22 cellular contexts compared by ENCODE assay signal in genomic region chr3:47259114-47259513, GRCh38. TPM values are rescaled to one million over a fixed set of nuclear protein-coding genes. Genes with fewer than 3 reads are reported as not detected.
DNase-seq lines count a peak whose midpoint lies in the region; ATAC-seq and TF ChIP-seq lines count a peak whose summit lies in the region.
"Had no signal": no experiment of that assay in that cellular context is flagged by ENCODE, and none has a peak within 500 bp of the region (broad histone marks: within the 10 kb centered on the region; RNA-seq: fewer than 3 reads in every experiment).

No MANE protein-coding gene starts in this region.

- no peak overlapping the region for H3K4me3 Mint-ChIP-seq in endodermal cell
- no peak overlapping the region for H3K4me3 Mint-ChIP-seq in activated naive CD4-positive, alpha-beta T cell treated with anti-CD3 and anti-CD28 coated beads, Interleukin-2, amount 10 ng/mL, durations not matched to agents 7 days and 5 days
- H3K4me3 Mint-ChIP-seq: GM23338 had no signal

- no peak for ATAC-seq in lung (ENCODE audit: insufficient read depth, low FRiP score)
- no peak for ATAC-seq in activated CD4-positive, CD25-positive, alpha-beta regulatory T cell treated with anti-CD3 and anti-CD28 coated beads, Interleukin-2, amount 50 U/mL, for 24 hours

- H3K9me3 ChIP-seq in endodermal cell (ENCODE audit: control insufficient read depth, low read length): no peaks in the 10 kb centered on the region
- no peaks in the 10 kb centered on the region for H3K9me3 ChIP-seq in lung (ENCODE audit: control insufficient read depth in 2 of 2, insufficient read depth in 1 of 2, low read length in 1 of 2)
- no peaks in the 10 kb centered on the region for H3K9me3 ChIP-seq in thyroid gland

- H3K9ac ChIP-seq in endodermal cell (ENCODE audit: extremely low read depth, low read length, poor library complexity, severe bottlenecking): no peak overlapping the region

- intact Hi-C loops in thyroid gland (cut with DNase I): no loop called here

- no peak overlapping the region for H3K4me3 ChIP-seq in endodermal cell (ENCODE audit: low read length)
- H3K4me3 ChIP-seq in lung: peak overlapping the region; percentile 16
- H3K4me3 ChIP-seq in thyroid gland (replicated peaks in 1 of 3): no peak overlapping the region
- H3K4me3 ChIP-seq: GM23338, SK-N-MC had no signal

- no peaks in the 10 kb centered on the region for H3K27me3 Mint-ChIP-seq in endodermal cell (ENCODE audit: insufficient read depth)
- peaks cover 10% of the 10 kb centered on the region for H3K27me3 Mint-ChIP-seq in activated naive CD4-positive, alpha-beta T cell treated with anti-CD3 and anti-CD28 coated beads, Interleukin-2, amount 10 ng/mL, durations not matched to agents 7 days and 5 days

- TF ChIP-seq CTCF in endodermal cell (conservative IDR thresholded peaks at IDR 0.05): no peak
- no peak for TF ChIP-seq CTCF in lung (IDR thresholded peaks at IDR 0.05; ENCODE audit: control extremely low read depth, extremely low read depth)
- no peak for TF ChIP-seq CTCF in thyroid gland (IDR thresholded peaks at IDR 0.05)

- H3K36me3 ChIP-seq in endodermal cell (ENCODE audit: control insufficient read depth, insufficient read depth, low read length) (no peaks in the 10 kb centered on the region), lung (ENCODE audit: control insufficient read depth in 2 of 2, insufficient read depth in 2 of 2, low read length in 2 of 2) (no peaks in the 10 kb centered on the region), thyroid gland (no peaks in the 10 kb centered on the region)

- peaks cover 14% of the 10 kb centered on the region for H3K4me1 Mint-ChIP-seq in endodermal cell
- no peaks in the 10 kb centered on the region for H3K4me1 Mint-ChIP-seq in activated naive CD4-positive, alpha-beta T cell treated with anti-CD3 and anti-CD28 coated beads, Interleukin-2, amount 10 ng/mL, durations not matched to agents 7 days and 5 days

- DNase-seq in NCI-H82 (lab: John Stamatoyannopoulos, UW) (peak; percentile 73), NCI-H82 treated with DMSO at 0.1 percent for 48 hours (lab: John Stamatoyannopoulos, UW; ENCODE audit: unreplicated experiment) (no peak), endodermal cell (no peak), lung (ENCODE audit: low spot score) (no peak), thyroid gland (no peak)
- DNase-seq in activated CD8-positive, alpha-beta memory T cell treated with anti-CD3 and anti-CD28 coated beads, Interleukin-2, amount 50 U/mL, for 4 hours: no peak
- DNase-seq in activated naive CD4-positive, alpha-beta T cell treated with anti-CD3 and anti-CD28 coated beads, Interleukin-2, amount 10 ng/mL, durations not matched to agents 7 days and 5 days: no peak
- DNase-seq: AML-193, DND-41, KG1, NCI-H1105 treated with DMSO at 0.1 percent for 48 hours, NCI-H1694, NCI-H2081 treated with DMSO at 0.1 percent for 48 hours, NCI-H446 treated with DMSO at 0.1 percent for 48 hours, NCI-H69, SHP77 had no signal

- no peak for TF ChIP-seq POLR2A in thyroid gland (IDR thresholded peaks at IDR 0.05)

- peak overlapping the region; percentile 72 for H3K27ac Mint-ChIP-seq in endodermal cell
- no peak overlapping the region for H3K27ac Mint-ChIP-seq in activated naive CD4-positive, alpha-beta T cell treated with anti-CD3 and anti-CD28 coated beads, Interleukin-2, amount 10 ng/mL, durations not matched to agents 7 days and 5 days
- H3K27ac Mint-ChIP-seq: GM23338 had no signal

- H3K9me3 Mint-ChIP-seq in endodermal cell: no peaks in the 10 kb centered on the region
- no peaks in the 10 kb centered on the region for H3K9me3 Mint-ChIP-seq in activated naive CD4-positive, alpha-beta T cell treated with anti-CD3 and anti-CD28 coated beads, Interleukin-2, amount 10 ng/mL, durations not matched to agents 7 days and 5 days
- H3K9me3 Mint-ChIP-seq: GM23338 had no signal

- no peaks in the 10 kb centered on the region for H3K36me3 Mint-ChIP-seq in endodermal cell (ENCODE audit: low read depth)
- no peaks in the 10 kb centered on the region for H3K36me3 Mint-ChIP-seq in activated naive CD4-positive, alpha-beta T cell treated with anti-CD3 and anti-CD28 coated beads, Interleukin-2, amount 10 ng/mL, durations not matched to agents 7 days and 5 days

- H3K27ac ChIP-seq in endodermal cell (ENCODE audit: low read depth, low read length): no peak overlapping the region
- peak overlapping the region in 1 of 2 donors; percentile 76 for H3K27ac ChIP-seq in lung (ENCODE audit: low read depth in 1 of 2, low read length in 1 of 2)
- peak overlapping the region in 2 of 3 donors; percentile 31 to 82 for H3K27ac ChIP-seq in thyroid gland
- H3K27ac ChIP-seq: 22Rv1, C4-2B, HL-60, SK-N-MC had no signal

- H3K27me3 ChIP-seq in endodermal cell (ENCODE audit: control insufficient read depth, insufficient read depth, low read length, poor library complexity, severe bottlenecking) (no peaks in the 10 kb centered on the region), lung (ENCODE audit: control insufficient read depth, insufficient read depth) (no peaks in the 10 kb centered on the region), thyroid gland (no peaks in the 10 kb centered on the region)

- 93 to 100% methylated on average over 3 of the region's 3 CpGs for WGBS in endodermal cell (ENCODE audit: insufficient coverage in 1 of 2, insufficient read length in 1 of 2), 2 experiments
- 95 to 98% methylated on average over 3 of the region's 3 CpGs for WGBS in lung, 2 donors
- 100% methylated on average over 1 to 3 of the region's 3 CpGs for WGBS in thyroid gland, 2 donors

- CTCF ChIA-PET in activated naive CD4-positive, alpha-beta T cell treated with anti-CD3 and anti-CD28 coated beads, Interleukin-2, amount 10 ng/mL, durations not matched to agents 7 days and 5 days (lab: Charles Lee): no interaction called here

- no peaks in the 10 kb centered on the region for H3K4me1 ChIP-seq in endodermal cell (ENCODE audit: control insufficient read depth, insufficient read depth, low read length)
- peaks cover 0 to 3% of the 10 kb centered on the region in 2 donors for H3K4me1 ChIP-seq in lung (ENCODE audit: control insufficient read depth in 2 of 2, insufficient read depth in 2 of 2, low read length in 2 of 2)
- H3K4me1 ChIP-seq in thyroid gland: peaks cover 16 to 35% of the 10 kb centered on the region in 2 donors

RNA-seq across cellular contexts. Expression of gene KIF9, which starts 23.5 kb away (rescaled TPM):
- total RNA-seq in endodermal cell (1 to 10 TPM; 9.9 TPM), lung (10 to 100 TPM; 18.2 to 18.4 TPM), thyroid gland (10 to 100 TPM; 14.8 to 43.1 (median 23.8) TPM)
- 10.6 TPM for polyA plus RNA-seq in endodermal cell (2013, experiment 1 of 2)
- 10.2 TPM for polyA plus RNA-seq in endodermal cell (2013, experiment 2 of 2)
- 10 to 100 TPM; 13.6 to 17.6 TPM for polyA plus RNA-seq in lung

RNA-seq across cellular contexts. Expression of gene KLHL18, which starts 23.6 kb away (rescaled TPM):
- total RNA-seq in endodermal cell (10 to 100 TPM; 20.7 to 28.3 TPM), lung (10 to 100 TPM; 13.4 to 27.5 TPM), thyroid gland (10 to 100 TPM; 25.2 to 38.7 (median 30.6) TPM)
- 14.5 TPM for polyA plus RNA-seq in endodermal cell (2013, experiment 1 of 2)
- 16.8 TPM for polyA plus RNA-seq in endodermal cell (2013, experiment 2 of 2)
- 10 to 100 TPM; 15.2 to 20.7 TPM for polyA plus RNA-seq in lung
